In the genomic region with DNA sequence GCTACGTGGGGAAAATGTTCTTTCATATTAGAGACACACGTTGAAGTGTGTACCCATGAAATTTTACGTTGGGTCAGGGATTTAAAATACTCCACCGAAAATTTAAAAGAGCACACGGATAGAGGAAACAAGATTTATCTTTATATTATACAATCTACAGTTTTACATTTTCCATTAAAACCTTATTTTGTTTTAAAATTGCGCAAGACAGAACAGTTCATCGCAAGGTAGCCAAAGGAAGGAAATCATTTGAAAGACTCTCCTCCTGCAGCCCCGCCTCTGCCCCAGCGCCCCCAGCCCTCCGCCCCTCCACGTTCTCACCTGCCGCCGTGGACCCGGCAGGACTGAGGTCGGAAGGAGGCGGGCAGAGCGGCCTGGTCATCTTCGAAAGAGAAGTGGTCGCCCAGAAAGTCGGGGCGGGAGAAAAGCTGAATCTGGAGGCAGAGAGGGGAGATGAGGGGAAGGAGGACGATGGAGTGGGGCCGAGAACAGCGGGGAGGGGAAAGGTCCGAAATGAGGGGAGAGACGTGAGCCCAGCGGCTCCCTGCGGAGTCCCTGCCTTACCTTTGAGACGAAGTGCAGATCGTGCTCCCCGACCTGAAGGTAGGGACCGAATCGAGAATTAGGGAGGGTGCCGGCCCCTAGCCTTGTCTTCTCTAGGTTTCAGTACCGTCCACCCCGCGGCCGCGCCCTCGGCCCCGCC, we compare ENCODE assay signal across 7 cellular contexts. TPM values are rescaled to one million over a fixed set of nuclear protein-coding genes. Genes with fewer than 3 reads are reported as not detected.
DNase-seq lines count a peak whose midpoint lies in the region; ATAC-seq, FAIRE-seq and TF ChIP-seq lines count a peak whose summit lies in the region.

No MANE protein-coding gene starts in this region.

- H3K4me3 ChIP-seq in PC-3 (ENCODE audit: low read length), result peak overlapping the region; percentile 89
- H3K4me3 ChIP-seq in fibroblast of lung (replicated peaks in 1 of 4; ENCODE audit: control extremely low read depth in 1 of 4, insufficient read depth in 1 of 4, low read depth in 3 of 4, low read length in 4 of 4), result peak overlapping the region; percentile 38 to 68 (median 49)

- H4K5ac ChIP-seq in H9 (ENCODE audit: insufficient read length, low read depth, low read length), result no peak overlapping the region

- TF ChIP-seq CTCF in H9 (conservative IDR thresholded peaks at IDR 0.05) (no peak), PC-3 (conservative IDR thresholded peaks at IDR 0.05; ENCODE audit: low read depth, low read length) (no peak), fibroblast of lung (conservative IDR thresholded peaks at IDR 0.05 in 1 of 2, IDR thresholded peaks at IDR 0.05 in 1 of 2; ENCODE audit: low read depth in 1 of 2, low read length in 2 of 2) (no peak), progenitor cell of endocrine pancreas (IDR thresholded peaks at IDR 0.05; ENCODE audit: unreplicated experiment) (no peak)

- H3K27ac Mint-ChIP-seq in H9, result peak overlapping the region; percentile 44 to 95 (median 82); a peak in 4 of 7 replicates
- H3K27ac Mint-ChIP-seq in progenitor cell of endocrine pancreas, result peak overlapping the region; percentile 91

- H2BK5ac ChIP-seq in H9 (ENCODE audit: insufficient read length, low read length), result no peak overlapping the region

- ATAC-seq in PC-3 (peak; percentile 29), GM19328 (IDR thresholded peaks at IDR 0.05; ENCODE audit: unreplicated experiment) (no peak)

- no peaks in the 10 kb centered on the region for H3K27me3 ChIP-seq in H9 (ENCODE audit: insufficient read depth, low read length)
- no peaks in the 10 kb centered on the region for H3K27me3 ChIP-seq in PC-3 (ENCODE audit: low read length)
- H3K27me3 ChIP-seq in fibroblast of lung (ENCODE audit: control insufficient read depth, insufficient read depth, low read length), result peaks cover 10% of the 10 kb centered on the region

- H2AFZ ChIP-seq in H9 (ENCODE audit: low read length), result no peak overlapping the region
- peak overlapping the region; percentile 90 for H2AFZ ChIP-seq in PC-3 (ENCODE audit: low read length)
- peak overlapping the region; percentile 88 for H2AFZ ChIP-seq in fibroblast of lung (ENCODE audit: low read length)

- no peaks in the 10 kb centered on the region for H3K9me2 ChIP-seq in PC-3 (replicated peaks; ENCODE audit: low read length)

- peak overlapping the region; percentile 56 for H3K4me2 ChIP-seq in H9 (ENCODE audit: insufficient read depth, insufficient read length, low read length)
- peak overlapping the region; percentile 86 for H3K4me2 ChIP-seq in PC-3 (ENCODE audit: low read length)
- peak overlapping the region; percentile 92 for H3K4me2 ChIP-seq in fibroblast of lung (ENCODE audit: extremely low read depth, insufficient read depth, low read length)

- CTCF ChIA-PET in PC-3 (lab: Charles Lee), result no interaction called here

- H3K36me3 ChIP-seq in PC-3 (ENCODE audit: low read depth, low read length) (peaks cover 3% of the 10 kb centered on the region; the same call in 1 of the 2 replicates), fibroblast of lung (ENCODE audit: control insufficient read depth, insufficient read depth, low read length) (no peaks in the 10 kb centered on the region)

- H2BK20ac ChIP-seq in H9 (ENCODE audit: low read depth, low read length, poor library complexity, severe bottlenecking), result no peak overlapping the region

- H3K4ac ChIP-seq in H9 (ENCODE audit: low read depth, low read length), result no peak overlapping the region

- no peak for FAIRE-seq in HTR-8/SVneo (lab: Jason Lieb, UNC)

- H3F3A ChIP-seq in PC-3 (ENCODE audit: low read length, unreplicated experiment), result no peaks in the 10 kb centered on the region

- intact Hi-C loops in PC-3 (cut with micrococcal nuclease), result no loop called here

- H3K79me1 ChIP-seq in H9 (ENCODE audit: insufficient read depth, low read depth, low read length, poor library complexity, severe bottlenecking), result no peaks in the 10 kb centered on the region

- no peak overlapping the region for H2BK120ac ChIP-seq in H9 (ENCODE audit: low read depth, low read length, poor library complexity, severe bottlenecking)

- no peak overlapping the region for H3K9ac ChIP-seq in H9 (ENCODE audit: extremely low read depth, insufficient read length, low read length)
- H3K9ac ChIP-seq in PC-3 (ENCODE audit: low read length), result peak overlapping the region; percentile 52
- no peak overlapping the region for H3K9ac ChIP-seq in fibroblast of lung (ENCODE audit: insufficient read depth, low read length)

- no peak overlapping the region for H3K56ac ChIP-seq in H9 (ENCODE audit: insufficient read length, low read depth, low read length)

- no peak overlapping the region for H2BK12ac ChIP-seq in H9 (ENCODE audit: insufficient read length, low read depth, low read length)

- H3K4me1 ChIP-seq in H9 (ENCODE audit: insufficient read depth, low read length), result no peaks in the 10 kb centered on the region; the same call in 1 of the 2 replicates
- peaks cover 5% of the 10 kb centered on the region for H3K4me1 ChIP-seq in PC-3 (ENCODE audit: insufficient read depth, low read length)
- no peaks in the 10 kb centered on the region for H3K4me1 ChIP-seq in fibroblast of lung (ENCODE audit: control insufficient read depth, extremely low read depth, insufficient read depth, low read length)

- POLR2A ChIA-PET in PC-3 (lab: Charles Lee; ENCODE audit: unreplicated experiment), result no interaction called here

- peaks cover 2 to 8% (median 8%) of the 10 kb centered on the region in 3 experiments; a peak in 4 of 7 replicates for H3K36me3 Mint-ChIP-seq in H9 (ENCODE audit: insufficient read depth in 1 of 3, low read depth in 3 of 3)
- no peaks in the 10 kb centered on the region for H3K36me3 Mint-ChIP-seq in progenitor cell of endocrine pancreas (ENCODE audit: insufficient read depth)

- H2BK15ac ChIP-seq in H9 (ENCODE audit: low read depth, low read length), result no peak overlapping the region

- H3K79me2 ChIP-seq in H9 (ENCODE audit: insufficient read depth, low read length), result no peaks in the 10 kb centered on the region
- H3K79me2 ChIP-seq in PC-3 (ENCODE audit: low read length), result no peaks in the 10 kb centered on the region
- H3K79me2 ChIP-seq in fibroblast of lung (ENCODE audit: control insufficient read depth, insufficient read depth, low read length), result no peaks in the 10 kb centered on the region

- H4K8ac ChIP-seq in H9 (replicated peaks; ENCODE audit: insufficient read length, low read depth, low read length), result no peak overlapping the region

- no peak overlapping the region for H3K14ac ChIP-seq in H9 (ENCODE audit: insufficient read depth, low read length)

- peaks cover 29 to 36% of the 10 kb centered on the region in 2 experiments for H3K4me1 Mint-ChIP-seq in H9
- peaks cover 4% of the 10 kb centered on the region for H3K4me1 Mint-ChIP-seq in progenitor cell of endocrine pancreas (ENCODE audit: low read depth)

- H3K18ac ChIP-seq in H9 (ENCODE audit: insufficient read length, low read depth, low read length), result no peak overlapping the region

- H3K23me2 ChIP-seq in H9 (ENCODE audit: insufficient read length, low read depth, low read length, poor library complexity, severe bottlenecking), result peaks cover 4% of the 10 kb centered on the region

- no peak overlapping the region for H3T11ph ChIP-seq in H9 (ENCODE audit: low read length)

- H4K20me1 ChIP-seq in H9 (ENCODE audit: control insufficient read depth, insufficient read depth, insufficient read length) (no peaks in the 10 kb centered on the region), PC-3 (ENCODE audit: low read length) (no peaks in the 10 kb centered on the region), fibroblast of lung (ENCODE audit: control insufficient read depth, extremely low read depth, insufficient read depth, low read length) (no peaks in the 10 kb centered on the region)

- no peak for DNase-seq in H9
- no peak for DNase-seq in PC-3
- DNase-seq in fibroblast of lung (ENCODE audit: low read depth in 2 of 2), result no peak
- DNase-seq in progenitor cell of endocrine pancreas (ENCODE audit: low spot score, unreplicated experiment), result peak; percentile 30
- no peak for DNase-seq in mesenteric fat pad (ENCODE audit: low spot score)
- no peak for DNase-seq in HTR-8/SVneo (ENCODE audit: insufficient read length, low spot score)

- H3K27ac ChIP-seq in H9 (ENCODE audit: insufficient read length, low read depth, low read length), result no peak overlapping the region
- H3K27ac ChIP-seq in PC-3 (ENCODE audit: low read length), result no peak overlapping the region
- no peak overlapping the region for H3K27ac ChIP-seq in fibroblast of lung (ENCODE audit: insufficient read depth, low read length)

- H3K9me3 ChIP-seq in H9 (ENCODE audit: control insufficient read depth, low read depth, low read length) (no peaks in the 10 kb centered on the region), PC-3 (ENCODE audit: low read length) (no peaks in the 10 kb centered on the region), fibroblast of lung (ENCODE audit: control insufficient read depth, insufficient read depth, low read depth, low read length) (no peaks in the 10 kb centered on the region)

- TSS peak; percentile 53 for BruUV-seq in PC-3 (replicated peaks; lab: Mats Ljungman, UMichigan)

- H3K4me3 Mint-ChIP-seq in H9 (peak overlapping the region; percentile 83 to 98), progenitor cell of endocrine pancreas (ENCODE audit: low read depth) (peak overlapping the region; percentile 97)

- H3K23ac ChIP-seq in H9 (ENCODE audit: insufficient read length, low read depth, low read length), result no peak overlapping the region

- whole genome bisulfite sequencing in H9 (ENCODE audit: extremely low coverage, insufficient read length, low lambda C conversion rate), result no CpG with 5 or more reads among the region's 41 CpGs

- no peak overlapping the region for H4K91ac ChIP-seq in H9 (ENCODE audit: insufficient read length, low read depth, low read length)

- no peak overlapping the region for H2AK5ac ChIP-seq in H9 (ENCODE audit: insufficient read length, low read length)

- H3K27me3 Mint-ChIP-seq in H9 (ENCODE audit: low read depth) (peaks cover 20% of the 10 kb centered on the region), progenitor cell of endocrine pancreas (peaks cover 7% of the 10 kb centered on the region)

- H3K9me3 Mint-ChIP-seq in H9 (no peaks in the 10 kb centered on the region), progenitor cell of endocrine pancreas (ENCODE audit: low read depth) (no peaks in the 10 kb centered on the region)

RNA-seq across cellular contexts. Expression of a gene that starts 18.0 kb away (rescaled TPM):
- 11.8 and 12.8 TPM in 2 replicates for total RNA-seq in H9 (2021)
- total RNA-seq in PC-3 (2014; rRNA removed), result 15.3 and 16.1 TPM in 2 replicates
- not detected in 2 replicates for total RNA-seq in fibroblast of lung
- polyA plus RNA-seq in fibroblast of lung, result not detected in 2 replicates
- not detected in 2 replicates for polyA plus RNA-seq in fibroblast of lung (2012)
- not detected in 2 replicates for polyA minus RNA-seq in fibroblast of lung (ENCODE audit: low replicate concordance)
- total RNA-seq in progenitor cell of endocrine pancreas, result 13.8 and 19.3 TPM in 2 replicates
- total RNA-seq in mesenteric fat pad, result 0.06 TPM

RNA-seq across cellular contexts. Expression of a gene that starts 18.2 kb away (rescaled TPM):
- total RNA-seq in H9 (2021) (3.8 and 4.1 TPM in 2 replicates), PC-3 (2014; rRNA removed) (not detected in 2 replicates), fibroblast of lung (0.51 TPM in 1 of 2 replicates, not detected in the other), progenitor cell of endocrine pancreas (0.89 and 1.8 TPM in 2 replicates), mesenteric fat pad (27.1 TPM)
- polyA plus RNA-seq in fibroblast of lung, result 0.28 and 0.31 TPM in 2 replicates
- 0.32 and 0.49 TPM in 2 replicates for polyA plus RNA-seq in fibroblast of lung (2012)
- polyA minus RNA-seq in fibroblast of lung (ENCODE audit: low replicate concordance), result not detected in 2 replicates

RNA-seq across cellular contexts. Expression of a gene that starts 29.5 kb away (rescaled TPM):
- total RNA-seq in H9 (2021) (13.1 and 13.7 TPM in 2 replicates), PC-3 (2014; rRNA removed) (19.4 and 24.6 TPM in 2 replicates), fibroblast of lung (2.6 and 3.5 TPM in 2 replicates), progenitor cell of endocrine pancreas (47.8 and 48.9 TPM in 2 replicates), mesenteric fat pad (22.2 TPM)
- 6.5 and 7.1 TPM in 2 replicates for polyA plus RNA-seq in fibroblast of lung
- polyA plus RNA-seq in fibroblast of lung (2012), result 11.3 and 13.5 TPM in 2 replicates
- polyA minus RNA-seq in fibroblast of lung (ENCODE audit: low replicate concordance), result 8.7 and 16.1 TPM in 2 replicates

RNA-seq across cellular contexts. Expression of a gene that starts 36.6 kb away (rescaled TPM):
- total RNA-seq in H9 (2021), result not detected in 2 replicates
- total RNA-seq in PC-3 (2014; rRNA removed), result not detected in 2 replicates
- total RNA-seq in fibroblast of lung, result not detected in 2 replicates
- not detected in 2 replicates for polyA plus RNA-seq in fibroblast of lung
- polyA plus RNA-seq in fibroblast of lung (2012), result not detected in 2 replicates
- not detected in 2 replicates for polyA minus RNA-seq in fibroblast of lung (ENCODE audit: low replicate concordance)
- not detected in 2 replicates for total RNA-seq in progenitor cell of endocrine pancreas
- total RNA-seq in mesenteric fat pad, result not detected

RNA-seq across cellular contexts. Expression of a gene that starts 56.0 kb away (rescaled TPM):
- 86.2 and 86.3 TPM in 2 replicates for total RNA-seq in H9 (2021)
- total RNA-seq in PC-3 (2014; rRNA removed), result 181 and 193 TPM in 2 replicates
- 12.8 and 39.6 TPM in 2 replicates for total RNA-seq in fibroblast of lung
- 200 and 261 TPM in 2 replicates for polyA plus RNA-seq in fibroblast of lung
- polyA plus RNA-seq in fibroblast of lung (2012), result 580 and 703 TPM in 2 replicates
- 914 and 1,082 TPM in 2 replicates for polyA minus RNA-seq in fibroblast of lung (ENCODE audit: low replicate concordance)
- 63.8 and 66.6 TPM in 2 replicates for total RNA-seq in progenitor cell of endocrine pancreas
- 229 TPM for total RNA-seq in mesenteric fat pad

Comparison
In these comparisons a context has a peak if more than half of its experiments do, and no peak if none do; other contexts are left out.
1. RNA of a gene that starts 18.0 kb away (total RNA-seq): 15.3 to 16.1 TPM in PC-3, 13.8 to 19.3 TPM in progenitor cell of endocrine pancreas and 11.8 to 12.8 TPM in H9; 0.06 TPM in mesenteric fat pad (single experiment) and not detected in fibroblast of lung; every median in the first group is over 10 times any median in the second.
2. Peak in every context shown above with its lines, with median percentiles within 50 percentile points of each other: H3K4me2 ChIP-seq.